ENCODE assay signal across 14 cellular contexts in the genomic region with DNA sequence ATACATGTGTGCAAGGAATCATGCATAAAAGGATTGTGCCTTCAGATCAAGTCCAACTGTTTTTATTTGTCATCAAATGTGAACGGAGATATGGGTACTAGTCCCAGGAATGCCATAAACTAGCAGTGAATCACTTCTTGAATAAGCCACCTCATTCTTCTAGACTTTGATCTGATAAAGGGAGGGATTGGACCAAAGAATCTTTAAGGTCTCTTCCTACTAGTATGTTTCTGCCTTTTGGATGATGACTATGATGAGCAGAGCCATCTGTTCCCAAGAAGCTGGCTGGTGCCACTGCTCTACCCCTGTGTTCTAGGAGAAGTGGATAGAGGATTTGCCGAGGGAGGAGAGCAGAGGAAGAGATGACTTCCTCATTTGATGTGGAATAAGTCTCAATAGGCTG. TPM values are rescaled to one million over a fixed set of nuclear protein-coding genes. Genes with fewer than 3 reads are reported as not detected.
DNase-seq lines count a peak whose midpoint lies in the region; ATAC-seq and TF ChIP-seq lines count a peak whose summit lies in the region.
"Had no signal": no experiment of that assay in that cellular context is flagged by ENCODE, and none has a peak within 500 bp of the region (broad histone marks: within the 10 kb centered on the region; RNA-seq: fewer than 3 reads in every experiment).

No MANE protein-coding gene starts in this region.

- POLR2A ChIA-PET in BJ (lab: Charles Lee), result no interaction called here

- H3K27ac ChIP-seq in brain microvascular endothelial cell, result peak overlapping the region; percentile 99
- H3K27ac ChIP-seq: BLaER1 treated with 17β-estradiol and CSF1 and Interleukin-3, amounts not matched to agents 10 nM and 100 nM; HL-60 had no signal

- CTCF ChIA-PET in BJ (lab: Yijun Ruan, JAX), result interaction anchor here (1.9 to 3.4 kb wide), 2 partner anchors 20 to 70 kb away, joined by 3 to 17 read pairs; no protein-coding TSS in a partner anchor

- TF ChIP-seq CTCF in BJ (IDR thresholded peaks at IDR 0.05; ENCODE audit: insufficient read depth, low read depth, low read length) (no peak), brain microvascular endothelial cell (IDR thresholded peaks at IDR 0.05; ENCODE audit: low read depth, low read length, missing control alignments) (no peak)

- in situ Hi-C loops in brain microvascular endothelial cell (cut with HindIII; ENCODE audit: low pct_ligation_motif_present, low sequenced_read_pairs), result no loop called here

- ATAC-seq in GM18868 (IDR thresholded peaks at IDR 0.05; ENCODE audit: unreplicated experiment), result no peak

- DNase-seq in BJ (ENCODE audit: low read depth) (peak; percentile 79), MV-4-11 (lab: John Stamatoyannopoulos, UW) (peak; percentile 42), brain microvascular endothelial cell (peak; percentile 69), kidney tubule cell (ENCODE audit: low spot score) (peak; percentile 92), HuH-7 (ENCODE audit: low spot score) (no peak), NCI-H1092 treated with DMSO at 0.1 percent for 48 hours (lab: John Stamatoyannopoulos, UW) (no peak), AG08396 (ENCODE audit: low spot score) (no peak)
- DNase-seq: activated CD4-positive, CD25-positive, alpha-beta regulatory T cell; endodermal cell; NCI-H1417; stimulated activated CD4-positive, alpha-beta T cell treated with anti-CD3 and anti-CD28 coated beads, Interleukin-2, amount 100 ng/mL, for 24 hours had no signal

- H3K27me3 ChIP-seq in BJ (ENCODE audit: control insufficient read depth, insufficient read depth, low read length) (no peaks in the 10 kb centered on the region), brain microvascular endothelial cell (replicated peaks) (no peaks in the 10 kb centered on the region)
- H3K27me3 ChIP-seq: BLaER1 treated with 17β-estradiol and CSF1 and Interleukin-3, amounts not matched to agents 10 nM and 100 nM had no signal

- H3K4me3 ChIP-seq in BJ (ENCODE audit: low read depth, low read length) (no peak overlapping the region), brain microvascular endothelial cell (ENCODE audit: low read depth, low read length) (no peak overlapping the region)
- H3K4me3 ChIP-seq: BLaER1 treated with 17β-estradiol and CSF1 and Interleukin-3, amounts not matched to agents 10 nM and 100 nM had no signal

- H3K36me3 ChIP-seq in BJ (ENCODE audit: control insufficient read depth, insufficient read depth, low read length), result no peaks in the 10 kb centered on the region
- no peaks in the 10 kb centered on the region for H3K36me3 ChIP-seq in brain microvascular endothelial cell (replicated peaks)
- H3K36me3 ChIP-seq: BLaER1 treated with 17β-estradiol and CSF1 and Interleukin-3, amounts not matched to agents 10 nM and 100 nM had no signal

RNA-seq across cellular contexts. Expression of gene UACA, which starts 28.8 kb away (rescaled TPM):
- 143 and 162 TPM in 2 replicates for polyA plus RNA-seq in BJ (2011; rRNA removed)
- polyA minus RNA-seq in BJ (2011; rRNA and poly(A)+ RNA removed), result 315 and 474 TPM in 2 replicates

Comparison
In these comparisons a context has a peak if more than half of its experiments do, and no peak if none do; other contexts are left out.
1. DNase-seq: peak in BJ (single experiment), MV-4-11 (single experiment), brain microvascular endothelial cell (single experiment) and kidney tubule cell (single experiment); none in HuH-7 (single experiment), NCI-H1092 treated with DMSO at 0.1 percent for 48 hours (single experiment) and AG08396 (single experiment).